17 cellular contexts compared by ENCODE assay signal in genomic region chr4:124938836-124939235, GRCh38.
"Had no signal": no experiment of that assay in that cellular context is flagged by ENCODE, and none has a peak within 500 bp of the region (broad histone marks: within the 10 kb centered on the region; RNA-seq: fewer than 3 reads in every experiment).

No MANE protein-coding gene starts in this region.

- ATAC-seq: foreskin keratinocyte; natural killer cell; right cardiac atrium; stimulated activated naive CD8-positive, alpha-beta T cell treated with anti-CD3 and anti-CD28 coated beads, Interleukin-15, Interleukin-2, amounts not matched to agents 100 U/mL and 50 U/mL, for 24 hours had no signal

- H3K4me3 ChIP-seq: coronary artery, esophagus muscularis mucosa, neural progenitor cell, ovary, suprapubic skin, tibial artery, upper lobe of right lung, vagina had no signal

- H3K27ac Mint-ChIP-seq: natural killer cell, neural progenitor cell had no signal

- H3K4me2 ChIP-seq: neural progenitor cell had no signal

- H3K27me3 ChIP-seq: esophagus muscularis mucosa, foreskin keratinocyte, neural progenitor cell, ovary, suprapubic skin, tibial artery, upper lobe of right lung, vagina had no signal

- H3K27ac ChIP-seq: coronary artery, esophagus muscularis mucosa, neural progenitor cell, ovary, suprapubic skin, tibial artery, upper lobe of right lung, vagina had no signal

- H3K9ac ChIP-seq: neural progenitor cell had no signal

- H3K4me1 Mint-ChIP-seq: natural killer cell had no signal

- H3K36me3 Mint-ChIP-seq: natural killer cell, neural progenitor cell had no signal

- H3K9me3 ChIP-seq: esophagus muscularis mucosa, ovary, suprapubic skin, tibial artery, upper lobe of right lung, vagina had no signal

- H3K9me3 Mint-ChIP-seq: neural progenitor cell had no signal

- FAIRE-seq: small intestine had no signal

- H2AFZ ChIP-seq: neural progenitor cell had no signal

- H3K36me3 ChIP-seq: esophagus muscularis mucosa, neural progenitor cell, ovary, suprapubic skin, tibial artery, upper lobe of right lung, vagina had no signal

- H3K4me3 Mint-ChIP-seq: natural killer cell, neural progenitor cell had no signal

- DNase-seq: effector CD4-positive, alpha-beta T cell; foreskin keratinocyte; mammary epithelial cell; natural killer cell; nucleus accumbens; ovary; small intestine; stimulated activated CD4-positive, alpha-beta T cell treated with anti-CD3 and anti-CD28 coated beads, Interleukin-12 subunit alpha, Interleukin-12 subunit beta, amount 100 ng/mL, for 4 hours; stimulated activated naive CD8-positive, alpha-beta T cell treated with anti-CD3 and anti-CD28 coated beads, Interleukin-15, Interleukin-2, amounts not matched to agents 100 U/mL and 50 U/mL, for 24 hours; tibial artery; upper lobe of right lung had no signal
